13 cellular contexts compared by ENCODE assay signal in the genomic region with DNA sequence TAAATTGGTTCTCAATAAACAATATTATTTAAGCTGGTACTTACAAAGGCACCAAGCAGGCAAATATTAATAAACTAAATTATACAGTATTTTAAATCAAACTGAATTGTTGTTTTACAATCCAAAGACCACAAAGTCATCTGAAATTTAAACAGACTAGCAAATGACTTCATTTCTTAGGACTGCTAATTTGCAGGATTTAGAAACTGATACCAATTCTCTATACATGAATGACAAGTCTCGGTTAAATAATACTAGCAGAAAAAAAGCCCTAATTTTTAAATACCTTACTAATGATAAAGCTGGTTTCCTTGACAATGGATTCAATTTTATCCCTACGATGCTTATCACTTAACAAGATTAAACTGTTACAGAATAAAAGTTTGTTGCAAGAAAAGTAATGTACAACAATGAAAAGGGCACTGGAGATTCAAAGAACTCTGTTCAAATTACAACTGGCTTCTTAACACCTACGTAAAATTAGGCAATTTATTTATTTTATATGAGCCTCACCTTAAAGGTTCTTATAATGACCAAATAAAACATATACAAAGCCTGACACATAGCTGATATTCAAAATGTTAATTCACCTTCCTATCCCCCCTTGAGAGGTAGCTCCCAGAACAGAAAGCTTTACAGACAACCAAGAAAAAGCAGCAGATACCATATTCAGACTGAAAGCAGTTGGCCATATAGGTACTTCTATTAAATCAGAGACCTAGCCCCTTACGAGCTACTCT. TPM values are rescaled to one million over a fixed set of nuclear protein-coding genes. Genes with fewer than 3 reads are reported as not detected.
DNase-seq lines count a peak whose midpoint lies in the region; ATAC-seq and TF ChIP-seq lines count a peak whose summit lies in the region.
"Had no signal": no experiment of that assay in that cellular context is flagged by ENCODE, and none has a peak within 500 bp of the region (broad histone marks: within the 10 kb centered on the region; RNA-seq: fewer than 3 reads in every experiment).

No MANE protein-coding gene starts in this region.

- H3K79me2 ChIP-seq in KMS-11 (ENCODE audit: insufficient read depth, low read depth) = peaks cover 42% of the 10 kb centered on the region

- H3K4me2 ChIP-seq in KMS-11 = peak overlapping the region; percentile 58

- TF ChIP-seq CTCF in HEK293 (tag by site-specific recombination; IDR thresholded peaks at IDR 0.05) (no peak), KMS-11 (conservative IDR thresholded peaks at IDR 0.05; ENCODE audit: low read depth, low read length) (no peak), WTC11 (IDR thresholded peaks at IDR 0.05) (no peak)

- H3K27me3 ChIP-seq in KMS-11 (ENCODE audit: insufficient read depth, low read depth) = no peaks in the 10 kb centered on the region
- H3K27me3 ChIP-seq: SJSA1, testis had no signal

- H3K27ac ChIP-seq in HEK293 (ENCODE audit: extremely low read depth, low read depth, low read length) (no peak overlapping the region), KMS-11 (peak overlapping the region; percentile 49)
- H3K27ac ChIP-seq: SJSA1, testis had no signal

- no peaks in the 10 kb centered on the region for H3K9me3 ChIP-seq in HEK293 (ENCODE audit: control insufficient read depth, insufficient read depth, low read depth, low read length)
- H3K9me3 ChIP-seq: SJSA1, testis had no signal

- no peaks in the 10 kb centered on the region for H3K36me3 ChIP-seq in HEK293 (ENCODE audit: control insufficient read depth in 2 of 2, insufficient read depth in 1 of 2, low read length in 2 of 2)
- no peaks in the 10 kb centered on the region for H3K36me3 ChIP-seq in KMS-11 (ENCODE audit: insufficient read depth)

- peaks cover 73% of the 10 kb centered on the region for H3K4me1 Mint-ChIP-seq in stimulated activated naive CD8-positive, alpha-beta T cell treated with anti-CD3 and anti-CD28 coated beads, Interleukin-15, Interleukin-2, amounts not matched to agents 100 ng/mL and 50 ng/mL, for 24 hours (ENCODE audit: low read depth)
- peaks cover 14% of the 10 kb centered on the region for H3K4me1 Mint-ChIP-seq in WTC11
- peaks cover 8 to 23% of the 10 kb centered on the region in 2 donors for H3K4me1 Mint-ChIP-seq in stimulated activated naive B cell treated with anti-CD40 and anti-IgM and Interleukin-4, amounts not matched to agents 10 μg/mL and 1 μg/mL and 100 μg/mL, for 72 hours

- DNase-seq in stimulated activated naive CD8-positive, alpha-beta T cell treated with anti-CD3 and anti-CD28 coated beads, Interleukin-15, Interleukin-2, amounts not matched to agents 100 U/mL and 50 U/mL, for 24 hours = no peak
- DNase-seq in WTC11 (ENCODE audit: low spot score) = no peak
- DNase-seq in stimulated activated naive B cell treated with anti-CD40 and anti-IgM and Interleukin-4, amounts not matched to agents 10 μg/mL and 1 μg/mL and 100 μg/mL, for 72 hours = no peak
- DNase-seq in activated effector memory CD4-positive, alpha-beta T cell treated with Interleukin-2 at 50 U/mL for 16 hours = no peak
- DNase-seq in cerebellum (ENCODE audit: low spot score) = no peak
- DNase-seq: NCI-H748 treated with DMSO at 0.1 percent for 48 hours, testis had no signal

- no peak overlapping the region for H3K4me3 Mint-ChIP-seq in stimulated activated naive CD8-positive, alpha-beta T cell treated with anti-CD3 and anti-CD28 coated beads, Interleukin-15, Interleukin-2, amounts not matched to agents 100 ng/mL and 50 ng/mL, for 24 hours
- no peak overlapping the region for H3K4me3 Mint-ChIP-seq in WTC11
- H3K4me3 Mint-ChIP-seq in stimulated activated naive B cell treated with anti-CD40 and anti-IgM and Interleukin-4, amounts not matched to agents 10 μg/mL and 1 μg/mL and 100 μg/mL, for 72 hours = no peak overlapping the region
- H3K4me3 Mint-ChIP-seq: brain, mesothelial cell of epicardium had no signal

- POLR2A ChIA-PET in HEK293 (lab: Yijun Ruan, JAX) = interaction anchor here (0.6 to 1.1 kb wide), 2 partner anchors 33 to 121 kb away, joined by 3 to 7 read pairs; a partner anchor contains a TSS
- POLR2A ChIA-PET in WTC11 (lab: Charles Lee) = no interaction called here

- H2AFZ ChIP-seq in KMS-11 (ENCODE audit: low read depth) = no peak overlapping the region

- no peaks in the 10 kb centered on the region for H3K27me3 Mint-ChIP-seq in stimulated activated naive CD8-positive, alpha-beta T cell treated with anti-CD3 and anti-CD28 coated beads, Interleukin-15, Interleukin-2, amounts not matched to agents 100 ng/mL and 50 ng/mL, for 24 hours
- H3K27me3 Mint-ChIP-seq in WTC11 (ENCODE audit: low read depth) = no peaks in the 10 kb centered on the region
- no peaks in the 10 kb centered on the region for H3K27me3 Mint-ChIP-seq in stimulated activated naive B cell treated with anti-CD40 and anti-IgM and Interleukin-4, amounts not matched to agents 10 μg/mL and 1 μg/mL and 100 μg/mL, for 72 hours

- no peaks in the 10 kb centered on the region for H3K9me3 Mint-ChIP-seq in stimulated activated naive CD8-positive, alpha-beta T cell treated with anti-CD3 and anti-CD28 coated beads, Interleukin-15, Interleukin-2, amounts not matched to agents 100 ng/mL and 50 ng/mL, for 24 hours
- no peaks in the 10 kb centered on the region for H3K9me3 Mint-ChIP-seq in WTC11
- H3K9me3 Mint-ChIP-seq in stimulated activated naive B cell treated with anti-CD40 and anti-IgM and Interleukin-4, amounts not matched to agents 10 μg/mL and 1 μg/mL and 100 μg/mL, for 72 hours = no peaks in the 10 kb centered on the region
- H3K9me3 Mint-ChIP-seq: brain, mesothelial cell of epicardium had no signal

- H3K4me1 ChIP-seq in HEK293 (ENCODE audit: control insufficient read depth, insufficient read depth, low read length) (no peaks in the 10 kb centered on the region), KMS-11 (ENCODE audit: low read depth, poor library complexity, severe bottlenecking) (peaks cover 78% of the 10 kb centered on the region)
- H3K4me1 ChIP-seq: SJSA1, testis had no signal

- CTCF ChIA-PET in HEK293 (lab: Yijun Ruan, JAX) (interaction anchor here (0.6 to 1.5 kb wide), 5 partner anchors 9 to 1587 kb away, joined by 3 to 4 read pairs (median 3); no protein-coding TSS in a partner anchor), WTC11 (lab: Charles Lee) (interaction anchor here (1.5 kb wide), 1 partner anchor 19 kb away, joined by 8 read pairs; no protein-coding TSS in a partner anchor)

- no peak overlapping the region for H3K4me3 ChIP-seq in HEK293 (ENCODE audit: low read depth, low read length)
- H3K4me3 ChIP-seq in KMS-11 (IDR thresholded peaks at IDR 0.05; ENCODE audit: insufficient read depth, low read depth, low read length) = no peak overlapping the region
- H3K4me3 ChIP-seq: SJSA1, testis had no signal

- H3K9ac ChIP-seq in KMS-11 = peak overlapping the region; percentile 30; the same call in 1 of the 2 replicates

- H4K20me1 ChIP-seq in KMS-11 (ENCODE audit: insufficient read depth) = no peaks in the 10 kb centered on the region

- peaks cover 13% of the 10 kb centered on the region for H3K36me3 Mint-ChIP-seq in stimulated activated naive CD8-positive, alpha-beta T cell treated with anti-CD3 and anti-CD28 coated beads, Interleukin-15, Interleukin-2, amounts not matched to agents 100 ng/mL and 50 ng/mL, for 24 hours (ENCODE audit: low read depth)
- no peaks in the 10 kb centered on the region for H3K36me3 Mint-ChIP-seq in WTC11
- H3K36me3 Mint-ChIP-seq in stimulated activated naive B cell treated with anti-CD40 and anti-IgM and Interleukin-4, amounts not matched to agents 10 μg/mL and 1 μg/mL and 100 μg/mL, for 72 hours = peaks cover 20 to 23% of the 10 kb centered on the region in 2 donors
- H3K36me3 Mint-ChIP-seq: mesothelial cell of epicardium had no signal

- no peak for ATAC-seq in stimulated activated naive CD8-positive, alpha-beta T cell treated with anti-CD3 and anti-CD28 coated beads, Interleukin-15, Interleukin-2, amounts not matched to agents 100 U/mL and 50 U/mL, for 24 hours
- no peak for ATAC-seq in WTC11
- ATAC-seq in stimulated activated naive B cell treated with anti-CD40 and anti-IgM and Interleukin-4, amounts not matched to agents 10 μg/mL and 1 μg/mL and 100 μg/mL, for 72 hours (replicated peaks) = no peak

- peak overlapping the region; percentile 4 for H3K27ac Mint-ChIP-seq in stimulated activated naive CD8-positive, alpha-beta T cell treated with anti-CD3 and anti-CD28 coated beads, Interleukin-15, Interleukin-2, amounts not matched to agents 100 ng/mL and 50 ng/mL, for 24 hours
- no peak overlapping the region for H3K27ac Mint-ChIP-seq in WTC11
- no peak overlapping the region for H3K27ac Mint-ChIP-seq in stimulated activated naive B cell treated with anti-CD40 and anti-IgM and Interleukin-4, amounts not matched to agents 10 μg/mL and 1 μg/mL and 100 μg/mL, for 72 hours
- H3K27ac Mint-ChIP-seq: brain, mesothelial cell of epicardium had no signal

TF ChIP-seq in HEK293, 187 proteins besides CTCF, POLR2A, EP300 and RAD21:
- TF ChIP-seq, protein P1, sequence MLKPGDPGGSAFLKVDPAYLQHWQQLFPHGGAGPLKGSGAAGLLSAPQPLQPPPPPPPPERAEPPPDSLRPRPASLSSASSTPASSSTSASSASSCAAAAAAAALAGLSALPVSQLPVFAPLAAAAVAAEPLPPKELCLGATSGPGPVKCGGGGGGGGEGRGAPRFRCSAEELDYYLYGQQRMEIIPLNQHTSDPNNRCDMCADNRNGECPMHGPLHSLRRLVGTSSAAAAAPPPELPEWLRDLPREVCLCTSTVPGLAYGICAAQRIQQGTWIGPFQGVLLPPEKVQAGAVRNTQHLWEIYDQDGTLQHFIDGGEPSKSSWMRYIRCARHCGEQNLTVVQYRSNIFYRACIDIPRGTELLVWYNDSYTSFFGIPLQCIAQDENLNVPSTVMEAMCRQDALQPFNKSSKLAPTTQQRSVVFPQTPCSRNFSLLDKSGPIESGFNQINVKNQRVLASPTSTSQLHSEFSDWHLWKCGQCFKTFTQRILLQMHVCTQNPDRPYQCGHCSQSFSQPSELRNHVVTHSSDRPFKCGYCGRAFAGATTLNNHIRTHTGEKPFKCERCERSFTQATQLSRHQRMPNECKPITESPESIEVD (tag by site-specific recombination; IDR thresholded peaks at IDR 0.05) = peak; percentile 8; the same call in 1 of the 2 replicates
- TF ChIP-seq ZNF544 (tag by site-specific recombination; IDR thresholded peaks at IDR 0.05) = no peak
TF ChIP-seq in HEK293: peak in this region for 1.

TF ChIP-seq in WTC11, 78 proteins besides CTCF, POLR2A, EP300 and RAD21 (continues in another document):
- TF ChIP-seq MYBL2 (CRISPR knock-in tag; IDR thresholded peaks at IDR 0.05) (no peak), ATF1 (CRISPR knock-in tag; IDR thresholded peaks at IDR 0.05) (no peak)
- TF ChIP-seq, protein P2, sequence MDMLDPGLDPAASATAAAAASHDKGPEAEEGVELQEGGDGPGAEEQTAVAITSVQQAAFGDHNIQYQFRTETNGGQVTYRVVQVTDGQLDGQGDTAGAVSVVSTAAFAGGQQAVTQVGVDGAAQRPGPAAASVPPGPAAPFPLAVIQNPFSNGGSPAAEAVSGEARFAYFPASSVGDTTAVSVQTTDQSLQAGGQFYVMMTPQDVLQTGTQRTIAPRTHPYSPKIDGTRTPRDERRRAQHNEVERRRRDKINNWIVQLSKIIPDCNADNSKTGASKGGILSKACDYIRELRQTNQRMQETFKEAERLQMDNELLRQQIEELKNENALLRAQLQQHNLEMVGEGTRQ (CRISPR knock-in tag; IDR thresholded peaks at IDR 0.05) = no peak

RNA-seq across cellular contexts. Expression of a gene that starts 33.1 kb away (rescaled TPM):
- 86.0 to 95.4 TPM (median 91.0 TPM) in 3 replicates for total RNA-seq in WTC11 (2021)
- total RNA-seq in cerebellum = 77.2 TPM
